Comparison of ENCODE assay signal across 18 cellular contexts in genomic region chr1:232016636-232017035, GRCh38.
"Had no signal": no experiment of that assay in that cellular context is flagged by ENCODE, and none has a peak within 500 bp of the region (broad histone marks: within the 10 kb centered on the region; RNA-seq: fewer than 3 reads in every experiment).

No MANE protein-coding gene starts in this region.

- H3K4me1 Mint-ChIP-seq: activated CD4-positive, alpha-beta T cell treated with anti-CD3 and anti-CD28 coated beads, Interleukin-2, amount 10 ng/mL, durations not matched to agents 7 days and 5 days; activated naive CD8-positive, alpha-beta T cell treated with anti-CD3 and anti-CD28 coated beads, Interleukin-2, amount 50 U/mL, for 24 hours; memory B cell; natural killer cell; stimulated activated naive B cell treated with anti-CD40 and anti-IgM and Interleukin-4, amounts not matched to agents 10 μg/mL and 1 μg/mL and 100 μg/mL, for 72 hours had no signal

- H3K4me3 Mint-ChIP-seq: activated CD4-positive, alpha-beta T cell treated with anti-CD3 and anti-CD28 coated beads, Interleukin-2, amount 10 ng/mL, durations not matched to agents 7 days and 5 days; activated naive CD4-positive, alpha-beta T cell treated with anti-CD3 and anti-CD28 coated beads for 36 hours; activated naive CD8-positive, alpha-beta T cell treated with anti-CD3 and anti-CD28 coated beads, Interleukin-2, amount 50 U/mL, for 24 hours; memory B cell; natural killer cell; stimulated activated naive B cell treated with anti-CD40 and anti-IgM and Interleukin-4, amounts not matched to agents 10 μg/mL and 1 μg/mL and 100 μg/mL, for 72 hours had no signal

- H3K27me3 ChIP-seq: body of pancreas, left lung, tibial artery had no signal

- H3K27ac Mint-ChIP-seq: activated CD4-positive, alpha-beta T cell treated with anti-CD3 and anti-CD28 coated beads, Interleukin-2, amount 10 ng/mL, durations not matched to agents 7 days and 5 days; activated naive CD4-positive, alpha-beta T cell treated with anti-CD3 and anti-CD28 coated beads for 36 hours; activated naive CD8-positive, alpha-beta T cell treated with anti-CD3 and anti-CD28 coated beads, Interleukin-2, amount 50 U/mL, for 24 hours; memory B cell; natural killer cell; stimulated activated naive B cell treated with anti-CD40 and anti-IgM and Interleukin-4, amounts not matched to agents 10 μg/mL and 1 μg/mL and 100 μg/mL, for 72 hours had no signal

- H3K9me3 ChIP-seq: body of pancreas, left lung, tibial artery had no signal

- H3K36me3 Mint-ChIP-seq: memory B cell; natural killer cell; stimulated activated naive B cell treated with anti-CD40 and anti-IgM and Interleukin-4, amounts not matched to agents 10 μg/mL and 1 μg/mL and 100 μg/mL, for 72 hours had no signal

- H3K4me3 ChIP-seq: body of pancreas, left lung, tibial artery had no signal

- H3K4me1 ChIP-seq: body of pancreas, tibial artery had no signal

- ATAC-seq: activated naive CD8-positive, alpha-beta T cell treated with anti-CD3 and anti-CD28 coated beads, Interleukin-2, amount 50 U/mL, for 24 hours; body of pancreas; left lung; natural killer cell; stimulated activated naive B cell treated with anti-CD40 and anti-IgM and Interleukin-4, amounts not matched to agents 10 μg/mL and 1 μg/mL and 100 μg/mL, for 72 hours had no signal

- H3K27ac ChIP-seq: body of pancreas, epithelial cell of prostate, left lung, tibial artery had no signal

- DNase-seq: activated CD4-positive, alpha-beta T cell treated with anti-CD3 and anti-CD28 coated beads, Interleukin-2, amount 10 ng/mL, durations not matched to agents 7 days and 5 days; activated CD8-positive, alpha-beta memory T cell treated with anti-CD3 and anti-CD28 coated beads for 24 hours; activated naive CD4-positive, alpha-beta T cell treated with anti-CD3 and anti-CD28 coated beads for 36 hours; activated naive CD8-positive, alpha-beta T cell treated with anti-CD3 and anti-CD28 coated beads, Interleukin-2, amount 50 U/mL, for 24 hours; body of pancreas; central memory CD4-positive, alpha-beta T cell; cortex of kidney; effector memory CD4-positive, alpha-beta T cell; hippocampal formation; kidney; left lung; natural killer cell; stimulated activated CD4-positive, alpha-beta T cell treated with anti-CD3 and anti-CD28 coated beads, Interleukin-4, amount 100 ng/mL, for 1 hour; stimulated activated naive B cell treated with anti-CD40 and anti-IgM and Interleukin-4, amounts not matched to agents 10 μg/mL and 1 μg/mL and 100 μg/mL, for 72 hours; tibial artery had no signal

- H3K36me3 ChIP-seq: left lung, tibial artery had no signal

- FAIRE-seq: kidney, urothelium cell line had no signal

- H3K27me3 Mint-ChIP-seq: activated CD4-positive, alpha-beta T cell treated with anti-CD3 and anti-CD28 coated beads, Interleukin-2, amount 10 ng/mL, durations not matched to agents 7 days and 5 days; activated naive CD8-positive, alpha-beta T cell treated with anti-CD3 and anti-CD28 coated beads, Interleukin-2, amount 50 U/mL, for 24 hours; memory B cell; stimulated activated naive B cell treated with anti-CD40 and anti-IgM and Interleukin-4, amounts not matched to agents 10 μg/mL and 1 μg/mL and 100 μg/mL, for 72 hours had no signal

- H3K9me3 Mint-ChIP-seq: activated CD4-positive, alpha-beta T cell treated with anti-CD3 and anti-CD28 coated beads, Interleukin-2, amount 10 ng/mL, durations not matched to agents 7 days and 5 days; activated naive CD4-positive, alpha-beta T cell treated with anti-CD3 and anti-CD28 coated beads for 36 hours; activated naive CD8-positive, alpha-beta T cell treated with anti-CD3 and anti-CD28 coated beads, Interleukin-2, amount 50 U/mL, for 24 hours; memory B cell; natural killer cell; stimulated activated naive B cell treated with anti-CD40 and anti-IgM and Interleukin-4, amounts not matched to agents 10 μg/mL and 1 μg/mL and 100 μg/mL, for 72 hours had no signal
